In the genomic region with DNA sequence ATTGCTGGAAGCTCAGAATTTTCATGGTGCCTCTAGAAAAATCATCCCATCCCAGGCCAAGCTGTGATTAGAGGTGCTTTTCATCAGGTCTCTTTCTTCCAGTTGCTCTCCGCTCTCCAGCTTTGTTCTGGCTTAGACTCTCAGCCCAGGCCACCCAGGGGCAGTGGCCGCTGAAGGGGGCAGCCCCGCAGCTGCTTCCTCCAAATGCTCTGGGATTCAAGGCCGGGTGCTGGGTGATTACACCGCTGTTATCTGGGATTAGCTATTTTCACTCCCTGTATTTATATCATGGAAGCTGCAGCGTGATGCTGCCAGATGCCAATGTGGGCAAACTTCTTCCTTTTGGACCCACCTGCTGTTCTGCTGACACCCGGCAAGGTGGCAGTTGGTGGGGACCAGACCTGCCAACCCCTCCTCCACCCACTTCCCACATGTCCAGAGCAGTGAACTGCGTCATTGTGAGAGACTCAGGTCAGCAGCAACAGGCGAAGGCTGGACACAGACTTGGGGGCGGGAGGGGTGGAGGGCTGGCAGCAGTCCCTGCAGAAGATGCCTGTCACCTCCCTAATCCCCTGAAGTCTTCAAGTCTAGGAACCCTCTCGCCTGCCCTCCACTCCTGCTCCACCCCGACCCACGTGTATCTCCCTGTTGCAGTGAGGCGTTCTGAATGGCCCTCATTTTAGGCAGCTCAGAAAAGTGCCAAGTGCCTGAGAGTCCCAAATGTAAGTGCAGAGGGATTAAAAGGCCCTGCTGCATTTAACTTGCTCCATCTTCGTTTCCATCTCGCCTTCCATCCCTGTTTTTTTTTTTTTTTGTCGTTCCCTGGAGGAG, we compare ENCODE assay signal across 16 cellular contexts. TPM values are rescaled to one million over a fixed set of nuclear protein-coding genes. Genes with fewer than 3 reads are reported as not detected.
"Had no signal": no experiment of that assay in that cellular context is flagged by ENCODE, and none has a peak within 500 bp of the region (broad histone marks: within the 10 kb centered on the region; RNA-seq: fewer than 3 reads in every experiment).

No MANE protein-coding gene starts in this region.

- H3K4me1 ChIP-seq: esophagus squamous epithelium, lower lobe of right lung, thyroid gland had no signal

- DNase-seq: activated B cell treated with CpG ODN at 0.5 μM for 24 hours; activated CD4-positive, alpha-beta T cell treated with anti-CD3 and anti-CD28 coated beads, Interleukin-2, amount 10 ng/mL, durations not matched to agents 7 days and 5 days; activated CD8-positive, alpha-beta memory T cell treated with anti-CD3 and anti-CD28 coated beads, Interleukin-2, amount 50 U/mL, for 48 hours; activated naive CD4-positive, alpha-beta T cell treated with Interleukin-2 at 50 U/mL for 16 hours; esophagus squamous epithelium; glutamatergic neuron; lower lobe of right lung; naive thymus-derived CD4-positive, alpha-beta T cell; nucleus accumbens; right lobe of liver; T-helper 17 cell; thyroid gland had no signal

- H3K4me1 Mint-ChIP-seq: activated CD4-positive, alpha-beta T cell treated with anti-CD3 and anti-CD28 coated beads, Interleukin-2, amount 10 ng/mL, durations not matched to agents 7 days and 5 days; naive thymus-derived CD4-positive, alpha-beta T cell; stimulated activated effector memory CD8-positive, alpha-beta T cell treated with anti-CD3 and anti-CD28 coated beads, Interleukin-12 subunit alpha, Interleukin-12 subunit beta, amount 100 ng/mL, for 72 hours; T-helper 17 cell had no signal

- H3K9me3 ChIP-seq: esophagus squamous epithelium, lower lobe of right lung, right lobe of liver, thyroid gland had no signal

- ATAC-seq: lower lobe of right lung; naive thymus-derived CD4-positive, alpha-beta T cell; right lobe of liver; stimulated activated effector memory CD8-positive, alpha-beta T cell treated with anti-CD3 and anti-CD28 coated beads, Interleukin-12 subunit alpha, Interleukin-12 subunit beta, amount 100 ng/mL, for 72 hours; T-helper 17 cell had no signal

- H3K36me3 ChIP-seq: esophagus squamous epithelium, lower lobe of right lung, right lobe of liver, thyroid gland had no signal

- H3K4me3 ChIP-seq: esophagus squamous epithelium, lower lobe of right lung, right lobe of liver, thyroid gland had no signal

- H3K27ac Mint-ChIP-seq: activated B cell treated with CpG ODN at 0.5 μM for 24 hours; activated CD4-positive, alpha-beta T cell treated with anti-CD3 and anti-CD28 coated beads, Interleukin-2, amount 10 ng/mL, durations not matched to agents 7 days and 5 days; naive thymus-derived CD4-positive, alpha-beta T cell; progenitor cell of endocrine pancreas; stimulated activated effector memory CD8-positive, alpha-beta T cell treated with anti-CD3 and anti-CD28 coated beads, Interleukin-12 subunit alpha, Interleukin-12 subunit beta, amount 100 ng/mL, for 72 hours; T-helper 17 cell had no signal

- H3K4me3 Mint-ChIP-seq: activated B cell treated with CpG ODN at 0.5 μM for 24 hours; activated CD4-positive, alpha-beta T cell treated with anti-CD3 and anti-CD28 coated beads, Interleukin-2, amount 10 ng/mL, durations not matched to agents 7 days and 5 days; naive thymus-derived CD4-positive, alpha-beta T cell; stimulated activated effector memory CD8-positive, alpha-beta T cell treated with anti-CD3 and anti-CD28 coated beads, Interleukin-12 subunit alpha, Interleukin-12 subunit beta, amount 100 ng/mL, for 72 hours; T-helper 17 cell had no signal

- H3K27me3 ChIP-seq: right lobe of liver, thyroid gland had no signal

- H3K36me3 Mint-ChIP-seq: stimulated activated effector memory CD8-positive, alpha-beta T cell treated with anti-CD3 and anti-CD28 coated beads, Interleukin-12 subunit alpha, Interleukin-12 subunit beta, amount 100 ng/mL, for 72 hours had no signal

- H3K27ac ChIP-seq: esophagus squamous epithelium, lower lobe of right lung, right lobe of liver, thyroid gland had no signal

- H3K9me3 Mint-ChIP-seq: activated CD4-positive, alpha-beta T cell treated with anti-CD3 and anti-CD28 coated beads, Interleukin-2, amount 10 ng/mL, durations not matched to agents 7 days and 5 days; stimulated activated effector memory CD8-positive, alpha-beta T cell treated with anti-CD3 and anti-CD28 coated beads, Interleukin-12 subunit alpha, Interleukin-12 subunit beta, amount 100 ng/mL, for 72 hours had no signal

RNA-seq across cellular contexts. Expression of a gene that starts 34.0 kb away (rescaled TPM):
- total RNA-seq: activated B cell treated with CpG ODN at 0.5 μM for 24 hours; activated CD4-positive, alpha-beta T cell treated with anti-CD3 and anti-CD28 coated beads, Interleukin-2, amount 10 ng/mL, durations not matched to agents 7 days and 5 days; endothelial cell of umbilical vein; esophagus squamous epithelium; lower lobe of right lung; naive thymus-derived CD4-positive, alpha-beta T cell; right lobe of liver; T-helper 17 cell; thyroid gland; urinary bladder had no signal
- polyA plus RNA-seq: endothelial cell of umbilical vein; naive thymus-derived CD4-positive, alpha-beta T cell; urinary bladder had no signal

RNA-seq across cellular contexts. Expression of a gene that starts 59.2 kb away (rescaled TPM):
- total RNA-seq: T-helper 17 cell had no signal
- polyA plus RNA-seq: naive thymus-derived CD4-positive, alpha-beta T cell had no signal
